In genomic region chr6:104332407-104332806, GRCh38 we compare ENCODE assay signal across 26 cellular contexts.
"Had no signal": no experiment of that assay in that cellular context is flagged by ENCODE, and none has a peak within 500 bp of the region (broad histone marks: within the 10 kb centered on the region; RNA-seq: fewer than 3 reads in every experiment).

No MANE protein-coding gene starts in this region.

- H3K36me3 Mint-ChIP-seq: naive thymus-derived CD8-positive, alpha-beta T cell; stimulated activated naive B cell treated with anti-CD40 and anti-IgM and Interleukin-4, amounts not matched to agents 10 μg/mL and 1 μg/mL and 100 μg/mL, for 72 hours had no signal

- H3K9me3 Mint-ChIP-seq: dendritic cell treated with granulocyte-macrophage colony-stimulating factor and Interleukin-4, amounts not matched to agents 40 ng/mL and 50 ng/mL, for 4 days; nephron progenitor cell; stimulated activated naive CD8-positive, alpha-beta T cell treated with anti-CD3 and anti-CD28 coated beads, Interleukin-15, Interleukin-2, amounts not matched to agents 100 ng/mL and 50 ng/mL, for 24 hours had no signal

- H3K27me3 Mint-ChIP-seq: naive thymus-derived CD8-positive, alpha-beta T cell; stimulated activated naive B cell treated with anti-CD40 and anti-IgM and Interleukin-4, amounts not matched to agents 10 μg/mL and 1 μg/mL and 100 μg/mL, for 72 hours; stimulated activated naive CD8-positive, alpha-beta T cell treated with anti-CD3 and anti-CD28 coated beads, Interleukin-15, Interleukin-2, amounts not matched to agents 100 ng/mL and 50 ng/mL, for 24 hours had no signal

- H3K27ac ChIP-seq: epithelial cell of prostate, gastrocnemius medialis, lower lobe of right lung, ovary, psoas muscle, sigmoid colon, skin epidermis, spleen, thyroid gland, vagina had no signal

- ATAC-seq: esophagus mucosa; gastrocnemius medialis; left ventricle myocardium superior; lower lobe of right lung; naive thymus-derived CD8-positive, alpha-beta T cell; psoas muscle; right cardiac atrium; stimulated activated naive B cell treated with anti-CD40 and anti-IgM and Interleukin-4, amounts not matched to agents 10 μg/mL and 1 μg/mL and 100 μg/mL, for 72 hours had no signal

- H3K4me3 Mint-ChIP-seq: dendritic cell treated with granulocyte-macrophage colony-stimulating factor and Interleukin-4, amounts not matched to agents 40 ng/mL and 50 ng/mL, for 4 days; endodermal cell; naive thymus-derived CD8-positive, alpha-beta T cell; nephron progenitor cell; stimulated activated naive B cell treated with anti-CD40 and anti-IgM and Interleukin-4, amounts not matched to agents 10 μg/mL and 1 μg/mL and 100 μg/mL, for 72 hours; stimulated activated naive CD8-positive, alpha-beta T cell treated with anti-CD3 and anti-CD28 coated beads, Interleukin-15, Interleukin-2, amounts not matched to agents 100 ng/mL and 50 ng/mL, for 24 hours had no signal

- H3K27ac Mint-ChIP-seq: dendritic cell treated with granulocyte-macrophage colony-stimulating factor and Interleukin-4, amounts not matched to agents 40 ng/mL and 50 ng/mL, for 4 days; endodermal cell; naive thymus-derived CD8-positive, alpha-beta T cell; nephron progenitor cell; stimulated activated naive B cell treated with anti-CD40 and anti-IgM and Interleukin-4, amounts not matched to agents 10 μg/mL and 1 μg/mL and 100 μg/mL, for 72 hours; stimulated activated naive CD8-positive, alpha-beta T cell treated with anti-CD3 and anti-CD28 coated beads, Interleukin-15, Interleukin-2, amounts not matched to agents 100 ng/mL and 50 ng/mL, for 24 hours had no signal

- H3K4me1 Mint-ChIP-seq: naive thymus-derived CD8-positive, alpha-beta T cell; nephron progenitor cell; stimulated activated naive B cell treated with anti-CD40 and anti-IgM and Interleukin-4, amounts not matched to agents 10 μg/mL and 1 μg/mL and 100 μg/mL, for 72 hours had no signal

- DNase-seq: effector CD8-positive, alpha-beta T cell; endodermal cell; foreskin fibroblast; gastrocnemius medialis; head of caudate nucleus; left ventricle myocardium superior; lower lobe of right lung; naive thymus-derived CD8-positive, alpha-beta T cell; nephron progenitor cell; occipital lobe; ovary; posterior cingulate gyrus; psoas muscle; right cardiac atrium; sigmoid colon; spleen; stimulated activated CD4-positive, alpha-beta T cell treated with anti-CD3 and anti-CD28 coated beads, Interleukin-4, amount 100 ng/mL, for 4 hours; stimulated activated naive B cell treated with anti-CD40 and anti-IgM and Interleukin-4, amounts not matched to agents 10 μg/mL and 1 μg/mL and 100 μg/mL, for 72 hours; thyroid gland; trophoblast cell had no signal
